ENCODE assay signal across 13 cellular contexts in genomic region chr1:40305451-40305850, GRCh38. TPM values are rescaled to one million over a fixed set of nuclear protein-coding genes. Genes with fewer than 3 reads are reported as not detected.
DNase-seq lines count a peak whose midpoint lies in the region; ATAC-seq, FAIRE-seq and TF ChIP-seq lines count a peak whose summit lies in the region.
"Had no signal": no experiment of that assay in that cellular context is flagged by ENCODE, and none has a peak within 500 bp of the region (broad histone marks: within the 10 kb centered on the region; RNA-seq: fewer than 3 reads in every experiment).

No MANE protein-coding gene starts in this region.

- H3K79me1 ChIP-seq in trophoblast cell (ENCODE audit: low read length), result peaks cover 17% of the 10 kb centered on the region

- no peak overlapping the region for H3K4me2 ChIP-seq in trophoblast cell (ENCODE audit: low read length)

- no peaks in the 10 kb centered on the region for H3K27me3 ChIP-seq in bronchial epithelial cell (ENCODE audit: control insufficient read depth, insufficient read depth, low read length)
- H3K27me3 ChIP-seq in trophoblast cell (ENCODE audit: insufficient read depth, low read length), result no peaks in the 10 kb centered on the region

- TF ChIP-seq CTCF in activated CD8-positive, alpha-beta T cell treated with anti-CD3 and anti-CD28 coated beads for 36 hours (IDR thresholded peaks at IDR 0.05), result no peak
- TF ChIP-seq CTCF in bronchial epithelial cell (IDR thresholded peaks at IDR 0.05; ENCODE audit: insufficient read depth, low read length, severe bottlenecking), result peak; percentile 40

- CTCF ChIA-PET in activated CD8-positive, alpha-beta T cell treated with anti-CD3 and anti-CD28 coated beads for 36 hours (lab: Charles Lee), result interaction anchor here (1.2 to 1.9 kb wide), 3 partner anchors 10 to 153 kb away, joined by 5 to 12 read pairs (median 7); no protein-coding TSS in a partner anchor
- CTCF ChIA-PET in activated CD8-positive, alpha-beta T cell treated with anti-CD3 and anti-CD28 coated beads, Interleukin-2, amount 10 ng/mL, durations not matched to agents 7 days and 5 days (lab: Charles Lee), result interaction anchor here (0.7 to 4.4 kb wide), 7 partner anchors 10 to 222 kb away, joined by 3 to 26 read pairs (median 5); no protein-coding TSS in a partner anchor

- H3K4ac ChIP-seq in trophoblast cell (ENCODE audit: low read depth, low read length), result peak overlapping the region; percentile 30

- H3K9ac ChIP-seq in trophoblast cell (ENCODE audit: low read length), result no peak overlapping the region

- no peak overlapping the region for H4K12ac ChIP-seq in trophoblast cell (ENCODE audit: low read depth, low read length)

- no peaks in the 10 kb centered on the region for H3K9me3 Mint-ChIP-seq in activated CD8-positive, alpha-beta T cell treated with anti-CD3 and anti-CD28 coated beads for 36 hours
- H3K9me3 Mint-ChIP-seq in activated CD8-positive, alpha-beta T cell treated with anti-CD3 and anti-CD28 coated beads, Interleukin-2, amount 10 ng/mL, durations not matched to agents 7 days and 5 days (ENCODE audit: insufficient read depth), result no peaks in the 10 kb centered on the region

- peak overlapping the region; percentile 73 for H2BK12ac ChIP-seq in trophoblast cell (ENCODE audit: low read length)

- DNase-seq in activated CD8-positive, alpha-beta T cell treated with anti-CD3 and anti-CD28 coated beads for 36 hours, result peak; percentile 34
- no peak for DNase-seq in activated CD8-positive, alpha-beta T cell treated with anti-CD3 and anti-CD28 coated beads, Interleukin-2, amount 10 ng/mL, durations not matched to agents 7 days and 5 days
- DNase-seq in NCI-H1092 treated with DMSO at 0.1 percent for 48 hours (lab: John Stamatoyannopoulos, UW), result peak; percentile 49
- peak; percentile 30 for DNase-seq in bronchial epithelial cell (ENCODE audit: low read depth)
- peak in 1 of 2 donors; percentile 29 for DNase-seq in trophoblast cell
- DNase-seq in HPDE6-E6E7 (ENCODE audit: extremely low spot score), result no peak
- DNase-seq in T-helper 1 cell, result no peak
- DNase-seq: anterior cingulate cortex; NCI-H1694 treated with DMSO at 0.1 percent for 48 hours; SHP77 treated with DMSO at 0.1 percent for 48 hours; stimulated activated CD4-positive, alpha-beta T cell treated with anti-CD3 and anti-CD28 coated beads, Interleukin-4, amount 100 ng/mL, for 1 hour had no signal

- peaks cover 6% of the 10 kb centered on the region for H3K79me2 ChIP-seq in trophoblast cell (ENCODE audit: control insufficient read depth, insufficient read depth, low read length, poor library complexity)

- peak overlapping the region; percentile 67 for H2BK5ac ChIP-seq in trophoblast cell (ENCODE audit: low read depth, low read length, poor library complexity)

- intact Hi-C loops in activated CD8-positive, alpha-beta T cell treated with anti-CD3 and anti-CD28 coated beads for 36 hours (cut with micrococcal nuclease), result no loop called here

- no peaks in the 10 kb centered on the region for H3K9me3 ChIP-seq in trophoblast cell (ENCODE audit: insufficient read depth, low read depth, low read length)
- H3K9me3 ChIP-seq: suprapubic skin had no signal

- no peak overlapping the region for H2AFZ ChIP-seq in trophoblast cell (ENCODE audit: insufficient read depth, low read length, poor library complexity)

- H2BK120ac ChIP-seq in trophoblast cell (ENCODE audit: insufficient read depth, low read length, poor library complexity), result peak overlapping the region; percentile 40

- H3K23ac ChIP-seq in trophoblast cell (ENCODE audit: low read length), result no peak overlapping the region

- H4K8ac ChIP-seq in trophoblast cell (ENCODE audit: low read depth, low read length), result no peak overlapping the region

- no peak for FAIRE-seq in bronchial epithelial cell (lab: Jason Lieb, UNC)

- H3K27me3 Mint-ChIP-seq in activated CD8-positive, alpha-beta T cell treated with anti-CD3 and anti-CD28 coated beads for 36 hours, result no peaks in the 10 kb centered on the region
- H3K27me3 Mint-ChIP-seq in activated CD8-positive, alpha-beta T cell treated with anti-CD3 and anti-CD28 coated beads, Interleukin-2, amount 10 ng/mL, durations not matched to agents 7 days and 5 days (ENCODE audit: low read depth), result no peaks in the 10 kb centered on the region

- peak overlapping the region; percentile 76 for H4K91ac ChIP-seq in trophoblast cell (ENCODE audit: low read depth, low read length)

- H3K36me3 Mint-ChIP-seq in activated CD8-positive, alpha-beta T cell treated with anti-CD3 and anti-CD28 coated beads for 36 hours (ENCODE audit: low read depth), result no peaks in the 10 kb centered on the region
- no peaks in the 10 kb centered on the region for H3K36me3 Mint-ChIP-seq in activated CD8-positive, alpha-beta T cell treated with anti-CD3 and anti-CD28 coated beads, Interleukin-2, amount 10 ng/mL, durations not matched to agents 7 days and 5 days (ENCODE audit: low read depth)

- peaks cover 19 to 23% of the 10 kb centered on the region in 2 experiments for H3K4me1 ChIP-seq in trophoblast cell (ENCODE audit: control insufficient read depth in 1 of 2, insufficient read depth in 2 of 2, low read length in 2 of 2)

- H3K18ac ChIP-seq in trophoblast cell (ENCODE audit: low read length), result no peak overlapping the region

- no CpG with 5 or more reads among the region's 5 CpGs for WGBS in trophoblast cell (ENCODE audit: extremely low coverage, insufficient coverage, insufficient read length)

- H3K4me3 Mint-ChIP-seq in activated CD8-positive, alpha-beta T cell treated with anti-CD3 and anti-CD28 coated beads for 36 hours, result no peak overlapping the region
- H3K4me3 Mint-ChIP-seq in activated CD8-positive, alpha-beta T cell treated with anti-CD3 and anti-CD28 coated beads, Interleukin-2, amount 10 ng/mL, durations not matched to agents 7 days and 5 days, result no peak overlapping the region

- H3K4me3 ChIP-seq in bronchial epithelial cell (ENCODE audit: low read depth, low read length) (no peak overlapping the region), trophoblast cell (ENCODE audit: low read depth, low read length) (no peak overlapping the region)
- H3K4me3 ChIP-seq: suprapubic skin had no signal

- no peaks in the 10 kb centered on the region for H3K36me3 ChIP-seq in bronchial epithelial cell (ENCODE audit: control insufficient read depth, insufficient read depth, low read length)
- no peaks in the 10 kb centered on the region for H3K36me3 ChIP-seq in trophoblast cell (ENCODE audit: control insufficient read depth in 1 of 2, insufficient read depth in 2 of 2, low read length in 2 of 2)
- H3K36me3 ChIP-seq: suprapubic skin had no signal

- no peak overlapping the region for H3K27ac Mint-ChIP-seq in activated CD8-positive, alpha-beta T cell treated with anti-CD3 and anti-CD28 coated beads for 36 hours
- no peak overlapping the region for H3K27ac Mint-ChIP-seq in activated CD8-positive, alpha-beta T cell treated with anti-CD3 and anti-CD28 coated beads, Interleukin-2, amount 10 ng/mL, durations not matched to agents 7 days and 5 days

- H2AK5ac ChIP-seq in trophoblast cell (ENCODE audit: low read length), result no peak overlapping the region

- no peaks in the 10 kb centered on the region for H3K4me1 Mint-ChIP-seq in activated CD8-positive, alpha-beta T cell treated with anti-CD3 and anti-CD28 coated beads for 36 hours (ENCODE audit: low read depth)
- no peaks in the 10 kb centered on the region for H3K4me1 Mint-ChIP-seq in activated CD8-positive, alpha-beta T cell treated with anti-CD3 and anti-CD28 coated beads, Interleukin-2, amount 10 ng/mL, durations not matched to agents 7 days and 5 days (ENCODE audit: low read depth)

- POLR2A ChIA-PET in activated CD8-positive, alpha-beta T cell treated with anti-CD3 and anti-CD28 coated beads for 36 hours (lab: Charles Lee), result no interaction called here
- POLR2A ChIA-PET in activated CD8-positive, alpha-beta T cell treated with anti-CD3 and anti-CD28 coated beads, Interleukin-2, amount 10 ng/mL, durations not matched to agents 7 days and 5 days (lab: Charles Lee), result no interaction called here

- ATAC-seq in activated CD8-positive, alpha-beta T cell treated with anti-CD3 and anti-CD28 coated beads for 36 hours, result peak; percentile 53
- no peak for ATAC-seq in activated CD8-positive, alpha-beta T cell treated with anti-CD3 and anti-CD28 coated beads, Interleukin-2, amount 10 ng/mL, durations not matched to agents 7 days and 5 days
- no peak for ATAC-seq in HG03139 (IDR thresholded peaks at IDR 0.05; ENCODE audit: unreplicated experiment)

- H3K27ac ChIP-seq in trophoblast cell (ENCODE audit: low read depth, low read length), result peak overlapping the region; percentile 46
- H3K27ac ChIP-seq: suprapubic skin had no signal

- peak overlapping the region; percentile 31 for H3K14ac ChIP-seq in trophoblast cell (ENCODE audit: low read length)

RNA-seq across cellular contexts. Expression of gene COL9A2, which starts 11.6 kb away (rescaled TPM):
- 1 to 10 TPM; 4.3 to 5.4 TPM for total RNA-seq in activated CD8-positive, alpha-beta T cell treated with anti-CD3 and anti-CD28 coated beads for 36 hours
- total RNA-seq in activated CD8-positive, alpha-beta T cell treated with anti-CD3 and anti-CD28 coated beads, Interleukin-2, amount 10 ng/mL, durations not matched to agents 7 days and 5 days, result 1 to 10 TPM; 2.4 to 2.5 TPM
- total RNA-seq in bronchial epithelial cell, result under 0.01 and 0.13 TPM in 2 replicates
- polyA plus RNA-seq in trophoblast cell (2013), result 18.1 and 20.5 TPM in 2 replicates

RNA-seq across cellular contexts. Expression of gene ZMPSTE24, which starts 47.4 kb away (rescaled TPM):
- 10 to 100 TPM; 20.1 to 21.2 TPM for total RNA-seq in activated CD8-positive, alpha-beta T cell treated with anti-CD3 and anti-CD28 coated beads for 36 hours
- 10 to 100 TPM; 28.9 to 29.8 TPM for total RNA-seq in activated CD8-positive, alpha-beta T cell treated with anti-CD3 and anti-CD28 coated beads, Interleukin-2, amount 10 ng/mL, durations not matched to agents 7 days and 5 days
- total RNA-seq in bronchial epithelial cell, result 42.8 and 68.4 TPM in 2 replicates
- polyA plus RNA-seq in trophoblast cell (2013), result 36.9 and 39.4 TPM in 2 replicates

RNA-seq across cellular contexts. Expression of gene TMCO2, which starts 57.7 kb away (rescaled TPM):
- not detected for total RNA-seq in activated CD8-positive, alpha-beta T cell treated with anti-CD3 and anti-CD28 coated beads for 36 hours
- total RNA-seq in activated CD8-positive, alpha-beta T cell treated with anti-CD3 and anti-CD28 coated beads, Interleukin-2, amount 10 ng/mL, durations not matched to agents 7 days and 5 days, result not detected
- not detected in 2 replicates for total RNA-seq in bronchial epithelial cell
- polyA plus RNA-seq in trophoblast cell (2013), result 0.33 and 0.35 TPM in 2 replicates
- total RNA-seq: suprapubic skin had no signal

Comparison
In these comparisons a context has a peak if more than half of its experiments do, and no peak if none do; other contexts are left out.
1. DNase-seq: peak in activated CD8-positive, alpha-beta T cell treated with anti-CD3 and anti-CD28 coated beads for 36 hours (single experiment), NCI-H1092 treated with DMSO at 0.1 percent for 48 hours (single experiment) and bronchial epithelial cell (single experiment); none in activated CD8-positive, alpha-beta T cell treated with anti-CD3 and anti-CD28 coated beads, Interleukin-2, amount 10 ng/mL, durations not matched to agents 7 days and 5 days (single experiment), HPDE6-E6E7 (single experiment) and T-helper 1 cell (0 of 5).